In genomic region chr16:1620391-1620790, GRCh38 we compare ENCODE assay signal across 23 cellular contexts. TPM values are rescaled to one million over a fixed set of nuclear protein-coding genes. Genes with fewer than 3 reads are reported as not detected.
DNase-seq lines count a peak whose midpoint lies in the region; ATAC-seq and TF ChIP-seq lines count a peak whose summit lies in the region.
"Had no signal": no experiment of that assay in that cellular context is flagged by ENCODE, and none has a peak within 500 bp of the region (broad histone marks: within the 10 kb centered on the region; RNA-seq: fewer than 3 reads in every experiment).

No MANE protein-coding gene starts in this region.

- H3K9me3 Mint-ChIP-seq in activated CD4-positive, alpha-beta T cell treated with anti-CD3 and anti-CD28 coated beads for 36 hours (ENCODE audit: low read depth): no peaks in the 10 kb centered on the region
- no peaks in the 10 kb centered on the region for H3K9me3 Mint-ChIP-seq in activated CD4-positive, alpha-beta T cell treated with anti-CD3 and anti-CD28 coated beads, Interleukin-2, amount 10 ng/mL, durations not matched to agents 7 days and 5 days
- H3K9me3 Mint-ChIP-seq: brain; CD4-positive, CD25-positive, alpha-beta regulatory T cell; GM23338; T-cell had no signal

- peak; percentile 58 for ATAC-seq in activated CD4-positive, alpha-beta T cell treated with anti-CD3 and anti-CD28 coated beads for 36 hours
- ATAC-seq in HG03159 (IDR thresholded peaks at IDR 0.05; ENCODE audit: unreplicated experiment): no peak
- ATAC-seq: GM23338, lower lobe of right lung, right lobe of liver, T-cell had no signal

- peaks cover 19% of the 10 kb centered on the region for H3K4me1 Mint-ChIP-seq in activated CD4-positive, alpha-beta T cell treated with anti-CD3 and anti-CD28 coated beads for 36 hours
- peaks cover 23% of the 10 kb centered on the region for H3K4me1 Mint-ChIP-seq in activated CD4-positive, alpha-beta T cell treated with anti-CD3 and anti-CD28 coated beads, Interleukin-2, amount 10 ng/mL, durations not matched to agents 7 days and 5 days

- intact Hi-C loops in activated CD4-positive, alpha-beta T cell treated with anti-CD3 and anti-CD28 coated beads for 36 hours (cut with DNase I, micrococcal nuclease): no loop called here

- CTCF ChIA-PET in activated CD4-positive, alpha-beta T cell treated with anti-CD3 and anti-CD28 coated beads for 36 hours (lab: Charles Lee): no interaction called here
- CTCF ChIA-PET in activated CD4-positive, alpha-beta T cell treated with anti-CD3 and anti-CD28 coated beads, Interleukin-2, amount 10 ng/mL, durations not matched to agents 7 days and 5 days (lab: Charles Lee): interaction anchor here (3.2 kb wide), 1 partner anchor 86 kb away, joined by 10 read pairs; the partner anchor contains the start of gene MAPK8IP3

- H3K27me3 Mint-ChIP-seq in activated CD4-positive, alpha-beta T cell treated with anti-CD3 and anti-CD28 coated beads for 36 hours: no peaks in the 10 kb centered on the region
- H3K27me3 Mint-ChIP-seq in activated CD4-positive, alpha-beta T cell treated with anti-CD3 and anti-CD28 coated beads, Interleukin-2, amount 10 ng/mL, durations not matched to agents 7 days and 5 days: no peaks in the 10 kb centered on the region
- H3K27me3 Mint-ChIP-seq: brain had no signal

- H3K4me3 Mint-ChIP-seq in activated CD4-positive, alpha-beta T cell treated with anti-CD3 and anti-CD28 coated beads for 36 hours: no peak overlapping the region
- H3K4me3 Mint-ChIP-seq in activated CD4-positive, alpha-beta T cell treated with anti-CD3 and anti-CD28 coated beads, Interleukin-2, amount 10 ng/mL, durations not matched to agents 7 days and 5 days: no peak overlapping the region
- H3K4me3 Mint-ChIP-seq: brain; CD4-positive, CD25-positive, alpha-beta regulatory T cell; GM23338; T-cell had no signal

- POLR2A ChIA-PET in activated CD4-positive, alpha-beta T cell treated with anti-CD3 and anti-CD28 coated beads for 36 hours (lab: Charles Lee): no interaction called here
- POLR2A ChIA-PET in activated CD4-positive, alpha-beta T cell treated with anti-CD3 and anti-CD28 coated beads, Interleukin-2, amount 10 ng/mL, durations not matched to agents 7 days and 5 days (lab: Charles Lee): no interaction called here

- TF ChIP-seq CTCF in GM10266 (IDR thresholded peaks at IDR 0.05; ENCODE audit: control insufficient read depth, insufficient read depth, low read depth, missing control alignments) (no peak), GM20000 (IDR thresholded peaks at IDR 0.05; ENCODE audit: extremely low read depth, missing control alignments) (no peak)

- H3K27ac Mint-ChIP-seq in activated CD4-positive, alpha-beta T cell treated with anti-CD3 and anti-CD28 coated beads for 36 hours: no peak overlapping the region
- no peak overlapping the region for H3K27ac Mint-ChIP-seq in activated CD4-positive, alpha-beta T cell treated with anti-CD3 and anti-CD28 coated beads, Interleukin-2, amount 10 ng/mL, durations not matched to agents 7 days and 5 days
- H3K27ac Mint-ChIP-seq: brain; CD4-positive, CD25-positive, alpha-beta regulatory T cell; GM23338 had no signal

- peaks cover 29% of the 10 kb centered on the region for H3K36me3 Mint-ChIP-seq in activated CD4-positive, alpha-beta T cell treated with anti-CD3 and anti-CD28 coated beads for 36 hours (ENCODE audit: low read depth)
- H3K36me3 Mint-ChIP-seq in activated CD4-positive, alpha-beta T cell treated with anti-CD3 and anti-CD28 coated beads, Interleukin-2, amount 10 ng/mL, durations not matched to agents 7 days and 5 days (ENCODE audit: low read depth): peaks cover 31% of the 10 kb centered on the region

- DNase-seq in activated CD4-positive, alpha-beta T cell treated with anti-CD3 and anti-CD28 coated beads for 36 hours: peak; percentile 23
- no peak for DNase-seq in activated CD4-positive, alpha-beta T cell treated with anti-CD3 and anti-CD28 coated beads, Interleukin-2, amount 10 ng/mL, durations not matched to agents 7 days and 5 days
- DNase-seq in GM10266 (ENCODE audit: extremely low spot score) (peak; percentile 64), GM20000 (ENCODE audit: low spot score) (peak; percentile 75), islet precursor cell (peak; percentile 68), NCI-H128 (lab: John Stamatoyannopoulos, UW; ENCODE audit: unreplicated experiment) (no peak), DMS153 treated with DMSO at 0.1 percent for 48 hours (lab: John Stamatoyannopoulos, UW; ENCODE audit: unreplicated experiment) (no peak)
- DNase-seq: activated effector memory CD4-positive, alpha-beta T cell treated with anti-CD3 and anti-CD28 coated beads, Interleukin-2, amount 50 U/mL, for 16 hours; adrenal gland; CD4-positive, CD25-positive, alpha-beta regulatory T cell; kidney; lower lobe of right lung; NCI-H1694 treated with DMSO at 0.1 percent for 48 hours; NCI-H524 treated with DMSO at 0.1 percent for 48 hours; NK-92 treated with Interleukin-12 subunit alpha and Interleukin-12 subunit beta, amount 100 ng/mL, for 24 hours; Peyer's patch; posterior cingulate gyrus; right lobe of liver; T-cell; upper lobe of left lung had no signal

RNA-seq across cellular contexts. Expression of gene CRAMP1, which starts 8.2 kb away (rescaled TPM):
- 10 to 100 TPM; 14.1 to 15.0 TPM for total RNA-seq in activated CD4-positive, alpha-beta T cell treated with anti-CD3 and anti-CD28 coated beads for 36 hours
- 10 to 100 TPM; 25.6 to 27.4 TPM for total RNA-seq in activated CD4-positive, alpha-beta T cell treated with anti-CD3 and anti-CD28 coated beads, Interleukin-2, amount 10 ng/mL, durations not matched to agents 7 days and 5 days

RNA-seq across cellular contexts. Expression of gene IFT140, which starts 8.5 kb away (rescaled TPM):
- total RNA-seq in activated CD4-positive, alpha-beta T cell treated with anti-CD3 and anti-CD28 coated beads for 36 hours: 10 to 100 TPM in 1 of 2 experiments, 1 to 10 TPM in 1; 9.8 to 11.0 TPM
- total RNA-seq in activated CD4-positive, alpha-beta T cell treated with anti-CD3 and anti-CD28 coated beads, Interleukin-2, amount 10 ng/mL, durations not matched to agents 7 days and 5 days: 1 to 10 TPM; 9.3 TPM

RNA-seq across cellular contexts. Expression of gene JPT2, which starts 57.7 kb away (rescaled TPM):
- 100 to 1,000 TPM in 1 of 2 experiments, 10 to 100 TPM in 1; 77.1 to 111 TPM for total RNA-seq in activated CD4-positive, alpha-beta T cell treated with anti-CD3 and anti-CD28 coated beads for 36 hours
- total RNA-seq in activated CD4-positive, alpha-beta T cell treated with anti-CD3 and anti-CD28 coated beads, Interleukin-2, amount 10 ng/mL, durations not matched to agents 7 days and 5 days: 10 to 100 TPM; 56.5 to 65.2 TPM

Comparison
In these comparisons a context has a peak if more than half of its experiments do, and no peak if none do; other contexts are left out.
1. DNase-seq: peak in activated CD4-positive, alpha-beta T cell treated with anti-CD3 and anti-CD28 coated beads for 36 hours (single experiment), GM10266 (single experiment), GM20000 (single experiment) and islet precursor cell (single experiment); none in activated CD4-positive, alpha-beta T cell treated with anti-CD3 and anti-CD28 coated beads, Interleukin-2, amount 10 ng/mL, durations not matched to agents 7 days and 5 days (single experiment), NCI-H128 (single experiment) and DMS153 treated with DMSO at 0.1 percent for 48 hours (single experiment).